Comparison of ENCODE assay signal across 8 cellular contexts in the genomic region with DNA sequence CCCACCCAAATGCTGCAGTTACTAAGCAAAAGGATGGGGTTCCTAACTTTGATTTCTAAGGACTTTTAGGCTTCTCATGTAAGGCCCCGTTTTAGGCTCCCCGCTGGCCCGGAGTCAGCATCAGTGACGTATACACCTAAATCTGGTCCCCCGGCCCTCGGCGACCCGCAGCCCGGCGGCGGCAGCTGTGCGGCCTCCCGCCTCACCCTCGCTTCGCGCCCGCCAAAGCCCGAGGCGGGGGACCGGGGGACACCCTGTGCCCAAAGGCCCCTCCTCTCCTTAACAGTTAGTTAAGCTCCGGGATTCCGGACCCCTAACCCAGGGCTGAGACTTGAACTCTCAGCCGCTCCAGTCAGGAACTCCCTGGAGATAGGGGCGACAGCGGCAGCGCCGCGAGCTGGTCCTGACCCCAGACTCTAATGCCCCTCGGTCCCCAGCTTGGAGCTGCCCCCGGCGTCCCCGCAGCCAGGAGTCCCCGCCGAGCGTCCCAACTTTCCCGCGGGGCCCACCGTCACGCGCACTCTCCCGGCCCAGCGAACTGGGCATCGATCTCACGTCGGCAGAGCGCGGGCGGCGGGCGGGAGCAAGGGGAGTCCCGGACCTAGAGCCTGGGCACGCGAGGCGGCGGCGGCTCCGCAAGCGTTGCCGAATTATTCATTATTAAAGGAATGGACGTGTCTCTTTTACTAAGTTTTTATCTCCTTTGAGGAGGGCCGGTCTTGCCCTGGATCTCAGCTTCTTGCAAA. TPM values are rescaled to one million over a fixed set of nuclear protein-coding genes. Genes with fewer than 3 reads are reported as not detected.
DNase-seq lines count a peak whose midpoint lies in the region; ATAC-seq lines count a peak whose summit lies in the region.

No MANE protein-coding gene starts in this region.

- no peaks in the 10 kb centered on the region for H3K9me2 ChIP-seq in GM23248 (ENCODE audit: insufficient read depth)

- H3K27me3 ChIP-seq in GM23248 (replicated peaks; ENCODE audit: insufficient read depth) (peaks cover 54% of the 10 kb centered on the region), ectodermal cell (ENCODE audit: control insufficient read depth, insufficient read depth, low read length, poor library complexity, severe bottlenecking) (peaks cover 81% of the 10 kb centered on the region), subcutaneous abdominal adipose tissue (ENCODE audit: control insufficient read depth in 5 of 5, insufficient read depth in 4 of 5, low read length in 5 of 5) (no peaks in the 10 kb centered on the region)

- H3K4me2 ChIP-seq in GM23248 (ENCODE audit: unreplicated experiment) = peak overlapping the region; percentile 96

- in situ Hi-C loops in GM23248 (cut with MboI) = no loop called here

- no peak overlapping the region for H3K27ac ChIP-seq in GM23248
- no peak overlapping the region for H3K27ac ChIP-seq in ectodermal cell (ENCODE audit: insufficient read depth, low read depth, low read length, poor library complexity, severe bottlenecking)
- H3K27ac ChIP-seq in subcutaneous abdominal adipose tissue (ENCODE audit: low read depth, low read length) = peak overlapping the region; percentile 75

- WGBS in GM23248 (ENCODE audit: low coverage in 1 of 2, low lambda C conversion rate in 2 of 2, missing lambda C conversion rate in 2 of 2), 2 experiments = 2% methylated on average over 59 to 60 of the region's 61 CpGs
- 1% methylated on average over 61 of the region's 61 CpGs for WGBS in ectodermal cell, 2 experiments

- H3K9ac ChIP-seq in GM23248 (no peak overlapping the region), subcutaneous abdominal adipose tissue (ENCODE audit: low read length in 5 of 5) (peak overlapping the region in 4 of 5 donors; percentile 66 to 98 (median 76))

- no peak for ATAC-seq in GM18519 (IDR thresholded peaks at IDR 0.05; ENCODE audit: low FRiP score, unreplicated experiment)

- H3K4me3 ChIP-seq in GM23248 (peak overlapping the region; percentile 93), ectodermal cell (ENCODE audit: insufficient read depth, low read depth, low read length) (peak overlapping the region; percentile 59), subcutaneous abdominal adipose tissue (ENCODE audit: low read depth in 1 of 5, low read length in 5 of 5) (peak overlapping the region; percentile 83 to 100 (median 96))

- peaks cover 14% of the 10 kb centered on the region; the same call in 1 of the 2 replicates for H3F3A ChIP-seq in GM23248 (ENCODE audit: insufficient read depth)

- H3K9me3 ChIP-seq in GM23248 (ENCODE audit: low read depth) (no peaks in the 10 kb centered on the region), ectodermal cell (ENCODE audit: control insufficient read depth, low read length) (no peaks in the 10 kb centered on the region), subcutaneous abdominal adipose tissue (ENCODE audit: control insufficient read depth in 5 of 5, low read length in 5 of 5) (no peaks in the 10 kb centered on the region)

- H4K20me1 ChIP-seq in GM23248 (ENCODE audit: insufficient read depth) = no peaks in the 10 kb centered on the region

- H3K36me3 ChIP-seq in GM23248 (ENCODE audit: low read depth) = no peaks in the 10 kb centered on the region
- H3K36me3 ChIP-seq in ectodermal cell (ENCODE audit: control insufficient read depth, insufficient read depth, low read length) = no peaks in the 10 kb centered on the region
- no peaks in the 10 kb centered on the region for H3K36me3 ChIP-seq in subcutaneous abdominal adipose tissue (ENCODE audit: control insufficient read depth in 5 of 5, insufficient read depth in 5 of 5, low read length in 5 of 5)

- 0 out of 2 replicates have a peak, but pooled peaks cover 10% of the 10 kb centered on the region for H3K4me1 ChIP-seq in GM23248 (ENCODE audit: insufficient read depth)
- H3K4me1 ChIP-seq in ectodermal cell (ENCODE audit: control insufficient read depth, insufficient read depth, low read length) = peaks cover 13% of the 10 kb centered on the region
- H3K4me1 ChIP-seq in subcutaneous abdominal adipose tissue (ENCODE audit: control insufficient read depth in 5 of 5, insufficient read depth in 5 of 5, low read length in 5 of 5) = peaks cover 2 to 57% (median 47%) of the 10 kb centered on the region in 5 donors

- H3K79me2 ChIP-seq in GM23248 (ENCODE audit: insufficient read depth) = no peaks in the 10 kb centered on the region

- H2AFZ ChIP-seq in GM23248 = peak overlapping the region; percentile 59

- DNase-seq in GM23248 = peak; percentile 53
- peak; percentile 28 for DNase-seq in activated CD4-positive, alpha-beta T cell treated with anti-CD3 and anti-CD28 coated beads, Interleukin-2, amount 50 U/mL, for 1 hour
- DNase-seq in mucosa of gallbladder (ENCODE audit: low spot score) = peak; percentile 30
- DNase-seq in inferior parietal cortex (ENCODE audit: extremely low spot score) = no peak
- no peak for DNase-seq in epidermal melanocyte (ENCODE audit: insufficient read length, low spot score)

RNA-seq across cellular contexts. Expression of a gene that starts 1.5 kb away (rescaled TPM):
- under 0.01 TPM in 1 of 2 replicates, not detected in the other for total RNA-seq in GM23248 (2014; rRNA removed; shearing (Covaris generic))
- polyA plus RNA-seq in GM23248 (2016; fragmentation: Nextera tagmentation; extraction: Ambion mirVana) = 0.04 and 0.15 TPM in 2 replicates
- polyA plus RNA-seq in ectodermal cell (2013, experiment 1 of 4) = 0.52 TPM
- 0.30 TPM for polyA plus RNA-seq in ectodermal cell (2013, experiment 2 of 4)
- polyA plus RNA-seq in ectodermal cell (2013, experiment 3 of 4) = 0.37 TPM
- 0.28 TPM for polyA plus RNA-seq in ectodermal cell (2013, experiment 4 of 4)
- total RNA-seq in mucosa of gallbladder = 29.4 TPM

Comparison
In these comparisons a context has a peak if more than half of its experiments do, and no peak if none do; other contexts are left out.
1. DNase-seq: peak in GM23248 (single experiment), activated CD4-positive, alpha-beta T cell treated with anti-CD3 and anti-CD28 coated beads, Interleukin-2, amount 50 U/mL, for 1 hour (single experiment) and mucosa of gallbladder (single experiment); none in inferior parietal cortex (single experiment) and epidermal melanocyte (single experiment).
2. RNA of a gene that starts 1.5 kb away (total RNA-seq): 29.4 TPM in mucosa of gallbladder (single experiment); under 0.01 TPM in GM23248; every median in the first group is over 10 times any median in the second.
3. Peak in every context shown above with its lines, with median percentiles within 50 percentile points of each other: H3K4me3 ChIP-seq.